Comparison of ENCODE assay signal across 33 cellular contexts in the genomic region with DNA sequence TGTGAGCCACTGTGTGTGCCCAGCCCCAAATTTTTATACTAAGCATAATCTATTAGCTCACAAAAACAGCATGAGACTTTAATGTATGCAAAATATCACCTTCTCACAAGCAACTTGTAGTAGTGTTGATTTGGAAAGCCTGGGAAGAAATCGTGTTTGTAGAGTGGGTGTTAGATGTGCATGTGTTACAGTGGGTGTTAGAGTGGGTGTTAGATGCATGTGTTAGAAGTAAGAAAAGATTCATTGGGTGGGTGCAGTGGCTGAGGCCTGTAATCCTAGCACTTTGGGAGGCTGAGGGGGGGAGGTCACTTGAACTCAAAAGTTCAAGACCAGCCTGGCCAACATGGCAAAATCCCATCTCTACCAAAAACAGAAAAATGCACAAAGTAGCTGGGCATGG. TPM values are rescaled to one million over a fixed set of nuclear protein-coding genes. Genes with fewer than 3 reads are reported as not detected.
DNase-seq lines count a peak whose midpoint lies in the region; ATAC-seq and TF ChIP-seq lines count a peak whose summit lies in the region.
"Had no signal": no experiment of that assay in that cellular context is flagged by ENCODE, and none has a peak within 500 bp of the region (broad histone marks: within the 10 kb centered on the region; RNA-seq: fewer than 3 reads in every experiment).

No MANE protein-coding gene starts in this region.

- no peak overlapping the region for H3K4me3 Mint-ChIP-seq in natural killer cell
- H3K4me3 Mint-ChIP-seq in natural killer cell treated with Interleukin-12 subunit alpha and Interleukin-12 subunit beta and Interleukin-15 and Interleukin-18, amount 100 ng/mL, for 72 hours: no peak overlapping the region
- H3K4me3 Mint-ChIP-seq: B cell; CD14-positive monocyte; CD4-positive, alpha-beta memory T cell; CD4-positive, alpha-beta T cell; CD4-positive, CD25-positive, alpha-beta regulatory T cell; CD8-positive, alpha-beta memory T cell; CD8-positive, alpha-beta T cell had no signal

- TF ChIP-seq CTCF in natural killer cell (IDR thresholded peaks at IDR 0.05) (no peak), HEK293 (tag by site-specific recombination; IDR thresholded peaks at IDR 0.05) (no peak)

- H3K36me3 ChIP-seq in HEK293 (ENCODE audit: control insufficient read depth in 2 of 2, insufficient read depth in 1 of 2, low read length in 2 of 2): no peaks in the 10 kb centered on the region
- no peaks in the 10 kb centered on the region for H3K36me3 ChIP-seq in trophoblast cell (ENCODE audit: control insufficient read depth in 1 of 2, insufficient read depth in 2 of 2, low read length in 2 of 2)
- H3K36me3 ChIP-seq: BE2C; BLaER1; BLaER1 treated with 17β-estradiol and CSF1 and Interleukin-3, amounts not matched to agents 10 nM and 100 nM had no signal

- no CpG with 5 or more reads among the region's 1 CpG for WGBS in trophoblast cell (ENCODE audit: extremely low coverage, insufficient coverage, insufficient read length)

- no peaks in the 10 kb centered on the region for H3K79me2 ChIP-seq in trophoblast cell (ENCODE audit: control insufficient read depth, insufficient read depth, low read length, poor library complexity)

- H3K27me3 ChIP-seq in trophoblast cell (ENCODE audit: insufficient read depth, low read length): no peaks in the 10 kb centered on the region
- H3K27me3 ChIP-seq: BE2C; BLaER1; BLaER1 treated with 17β-estradiol and CSF1 and Interleukin-3, amounts not matched to agents 10 nM and 100 nM had no signal

- no peak overlapping the region for H3K4me2 ChIP-seq in trophoblast cell (ENCODE audit: low read length)
- H3K4me2 ChIP-seq: A549; BLaER1; BLaER1 treated with 17β-estradiol and CSF1 and Interleukin-3, amounts not matched to agents 10 nM and 100 nM had no signal

- no peaks in the 10 kb centered on the region for H3K36me3 Mint-ChIP-seq in natural killer cell
- H3K36me3 Mint-ChIP-seq in natural killer cell treated with Interleukin-12 subunit alpha and Interleukin-12 subunit beta and Interleukin-15 and Interleukin-18, amount 100 ng/mL, for 72 hours: no peaks in the 10 kb centered on the region
- H3K36me3 Mint-ChIP-seq: CD4-positive, alpha-beta memory T cell; CD4-positive, CD25-positive, alpha-beta regulatory T cell; CD8-positive, alpha-beta T cell had no signal

- no peak overlapping the region for H3K14ac ChIP-seq in trophoblast cell (ENCODE audit: low read length)

- no peaks in the 10 kb centered on the region for H3K79me1 ChIP-seq in trophoblast cell (ENCODE audit: low read length)

- H3K27ac ChIP-seq in HEK293 (ENCODE audit: extremely low read depth, low read depth, low read length) (no peak overlapping the region), trophoblast cell (ENCODE audit: low read depth, low read length) (no peak overlapping the region)
- H3K27ac ChIP-seq: 22Rv1; A549; BLaER1; BLaER1 treated with 17β-estradiol and CSF1 and Interleukin-3, amounts not matched to agents 10 nM and 100 nM; C4-2B had no signal

- H2BK5ac ChIP-seq in trophoblast cell (ENCODE audit: low read depth, low read length, poor library complexity): no peak overlapping the region

- no peak overlapping the region for H3K23ac ChIP-seq in trophoblast cell (ENCODE audit: low read length)

- no peaks in the 10 kb centered on the region for H3K4me1 ChIP-seq in HEK293 (ENCODE audit: control insufficient read depth, insufficient read depth, low read length)
- H3K4me1 ChIP-seq in trophoblast cell (ENCODE audit: control insufficient read depth in 1 of 2, insufficient read depth in 2 of 2, low read length in 2 of 2): peaks cover 6 to 7% of the 10 kb centered on the region in 2 experiments
- H3K4me1 ChIP-seq: BE2C had no signal

- CTCF ChIA-PET in HEK293 (lab: Yijun Ruan, JAX): interaction anchor here (0.6 to 1.0 kb wide), 3 partner anchors 35 to 450 kb away, joined by 3 to 4 read pairs (median 3); no protein-coding TSS in a partner anchor

- H3K9me3 ChIP-seq in HEK293 (ENCODE audit: control insufficient read depth, insufficient read depth, low read depth, low read length): no peaks in the 10 kb centered on the region
- H3K9me3 ChIP-seq in trophoblast cell (ENCODE audit: insufficient read depth, low read depth, low read length): no peaks in the 10 kb centered on the region
- H3K9me3 ChIP-seq: A549, BE2C, Caco-2 had no signal

- ATAC-seq in natural killer cell (peak; percentile 24 to 57 (median 55)), SK-N-SH treated with all-trans-retinoic acid at 6 μM for 48 hours (no peak)
- ATAC-seq in natural killer cell treated with Interleukin-12 subunit alpha and Interleukin-12 subunit beta and Interleukin-15 and Interleukin-18, amount 100 ng/mL, for 72 hours: no peak
- ATAC-seq: A549; CD8-positive, alpha-beta T cell had no signal

- H3K9ac ChIP-seq in trophoblast cell (ENCODE audit: low read length): no peak overlapping the region
- H3K9ac ChIP-seq: BLaER1; BLaER1 treated with 17β-estradiol and CSF1 and Interleukin-3, amounts not matched to agents 10 nM and 100 nM had no signal

- peaks cover 0 to 3% of the 10 kb centered on the region in 2 donors for H3K27me3 Mint-ChIP-seq in natural killer cell (ENCODE audit: low read depth in 2 of 2)
- peaks cover 0 to 3% of the 10 kb centered on the region in 2 donors for H3K27me3 Mint-ChIP-seq in natural killer cell treated with Interleukin-12 subunit alpha and Interleukin-12 subunit beta and Interleukin-15 and Interleukin-18, amount 100 ng/mL, for 72 hours
- H3K27me3 Mint-ChIP-seq: B cell had no signal

- no peaks in the 10 kb centered on the region for H3K9me3 Mint-ChIP-seq in natural killer cell
- no peaks in the 10 kb centered on the region for H3K9me3 Mint-ChIP-seq in natural killer cell treated with Interleukin-12 subunit alpha and Interleukin-12 subunit beta and Interleukin-15 and Interleukin-18, amount 100 ng/mL, for 72 hours
- H3K9me3 Mint-ChIP-seq: CD4-positive, alpha-beta T cell; CD8-positive, alpha-beta memory T cell; CD8-positive, alpha-beta T cell had no signal

- intact Hi-C loops in natural killer cell (cut with micrococcal nuclease): no loop called here

- no peak overlapping the region for H2BK12ac ChIP-seq in trophoblast cell (ENCODE audit: low read length)

- no peak overlapping the region for H3K4ac ChIP-seq in trophoblast cell (ENCODE audit: low read depth, low read length)

- H3K4me3 ChIP-seq in HEK293 (ENCODE audit: low read depth, low read length) (no peak overlapping the region), trophoblast cell (ENCODE audit: low read depth, low read length) (no peak overlapping the region)
- H3K4me3 ChIP-seq: A549; BLaER1; BLaER1 treated with 17β-estradiol and CSF1 and Interleukin-3, amounts not matched to agents 10 nM and 100 nM had no signal

- H2AK5ac ChIP-seq in trophoblast cell (ENCODE audit: low read length): no peak overlapping the region

- H3K18ac ChIP-seq in trophoblast cell (ENCODE audit: low read length): no peak overlapping the region

- POLR2A ChIA-PET in HEK293 (lab: Yijun Ruan, JAX): no interaction called here

- H3K4me1 Mint-ChIP-seq in natural killer cell: peaks cover 0 to 4% of the 10 kb centered on the region in 2 donors
- peaks cover 3 to 4% of the 10 kb centered on the region in 2 donors for H3K4me1 Mint-ChIP-seq in natural killer cell treated with Interleukin-12 subunit alpha and Interleukin-12 subunit beta and Interleukin-15 and Interleukin-18, amount 100 ng/mL, for 72 hours (ENCODE audit: low read depth in 2 of 2)

- no peak overlapping the region for H4K12ac ChIP-seq in trophoblast cell (ENCODE audit: low read depth, low read length)

- H4K91ac ChIP-seq in trophoblast cell (ENCODE audit: low read depth, low read length): no peak overlapping the region

- H4K8ac ChIP-seq in trophoblast cell (ENCODE audit: low read depth, low read length): peak overlapping the region; percentile 10

- no peak overlapping the region for H2BK120ac ChIP-seq in trophoblast cell (ENCODE audit: insufficient read depth, low read length, poor library complexity)

- no peak for DNase-seq in natural killer cell
- DNase-seq in natural killer cell treated with Interleukin-12 subunit alpha and Interleukin-12 subunit beta and Interleukin-15 and Interleukin-18, amount 100 ng/mL, for 72 hours (ENCODE audit: low spot score): no peak
- DNase-seq in trophoblast cell: no peak
- no peak for DNase-seq in midbrain (lab: John Stamatoyannopoulos, UW)
- DNase-seq: 8988T; ACHN; AML-193; BE2C; C1 segment of cervical spinal cord; Caco-2; Calu3; CD4-positive, alpha-beta memory T cell; CD4-positive, alpha-beta T cell; CD4-positive, CD25-positive, alpha-beta regulatory T cell; CD8-positive, alpha-beta memory T cell; CD8-positive, alpha-beta T cell; COR-L47; DMS 273 treated with DMSO at 0.1 percent for 48 hours; DMS153; DMS53; DMS79; DMS79 treated with DMSO at 0.1 percent for 48 hours; DND-41; EL had no signal

- H3K27ac Mint-ChIP-seq in natural killer cell: no peak overlapping the region
- H3K27ac Mint-ChIP-seq in natural killer cell treated with Interleukin-12 subunit alpha and Interleukin-12 subunit beta and Interleukin-15 and Interleukin-18, amount 100 ng/mL, for 72 hours: no peak overlapping the region
- H3K27ac Mint-ChIP-seq: B cell; CD4-positive, alpha-beta memory T cell; CD4-positive, alpha-beta T cell; CD4-positive, CD25-positive, alpha-beta regulatory T cell; CD8-positive, alpha-beta memory T cell; CD8-positive, alpha-beta T cell had no signal

- no peak overlapping the region for H2AFZ ChIP-seq in trophoblast cell (ENCODE audit: insufficient read depth, low read length, poor library complexity)

TF ChIP-seq in HEK293, 187 proteins besides CTCF, POLR2A, EP300 and RAD21:
- TF ChIP-seq EGR2 (tag by site-specific recombination; IDR thresholded peaks at IDR 0.05; ENCODE audit: low read depth) (peak; percentile 82), ZFHX2 (tag by site-specific recombination; conservative IDR thresholded peaks at IDR 0.05) (peak; percentile 76), ZNF175 (tag by site-specific recombination; IDR thresholded peaks at IDR 0.05) (no peak)

TF ChIP-seq in SK-N-SH treated with all-trans-retinoic acid at 6 μM for 48 hours, 23 proteins besides CTCF, POLR2A, EP300 and RAD21 (continues in another document):
- TF ChIP-seq ZC3H10 (CRISPR knock-in tag; IDR thresholded peaks at IDR 0.05): no peak
- no peak for TF ChIP-seq ZFP30 (CRISPR knock-in tag; IDR thresholded peaks at IDR 0.05)
- TF ChIP-seq TCF4 (CRISPR knock-in tag; IDR thresholded peaks at IDR 0.05; ENCODE audit: borderline replicate concordance): no peak

RNA-seq across cellular contexts. Expression of gene SCAF8, which starts 6.3 kb away (rescaled TPM):
- 10 to 100 TPM; 60.0 to 74.3 (median 68.2) TPM for total RNA-seq in natural killer cell
- total RNA-seq in natural killer cell treated with Interleukin-12 subunit alpha and Interleukin-12 subunit beta and Interleukin-15 and Interleukin-18, amount 100 ng/mL, for 72 hours: 10 to 100 TPM; 39.3 to 43.4 TPM
- 24.2 and 25.5 TPM in 2 replicates for polyA plus RNA-seq in trophoblast cell (2013)

Comparison
In these comparisons a context has a peak if more than half of its experiments do, and no peak if none do; other contexts are left out.
1. ATAC-seq: peak in natural killer cell (3 of 3); none in natural killer cell treated with Interleukin-12 subunit alpha and Interleukin-12 subunit beta and Interleukin-15 and Interleukin-18, amount 100 ng/mL, for 72 hours (0 of 2) and SK-N-SH treated with all-trans-retinoic acid at 6 μM for 48 hours (single experiment).